In the genomic region with DNA sequence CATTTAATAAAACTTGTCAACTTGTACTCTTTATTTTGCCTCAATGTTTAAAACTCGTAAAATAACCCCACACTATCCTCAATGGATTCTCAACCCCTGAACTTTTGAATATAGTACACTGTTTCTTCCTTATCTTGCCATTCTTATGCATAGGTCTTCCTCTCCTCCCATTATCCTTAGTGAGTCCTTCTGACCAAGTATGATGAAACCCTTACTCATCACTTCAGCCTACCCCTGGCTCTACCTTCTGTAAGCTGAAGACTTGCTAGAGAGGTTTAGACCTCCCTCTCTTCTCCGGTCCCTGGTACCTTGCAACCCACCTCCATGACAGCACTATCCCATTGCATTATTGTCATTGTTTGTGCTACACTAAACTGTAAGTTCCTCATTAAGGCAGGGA, we compare ENCODE assay signal across 24 cellular contexts.
"Had no signal": no experiment of that assay in that cellular context is flagged by ENCODE, and none has a peak within 500 bp of the region (broad histone marks: within the 10 kb centered on the region; RNA-seq: fewer than 3 reads in every experiment).

No MANE protein-coding gene starts in this region.

- H3K36me3 ChIP-seq: brain microvascular endothelial cell had no signal

- H3K27ac ChIP-seq: brain microvascular endothelial cell, VCaP had no signal

- FAIRE-seq: RCC 7860 had no signal

- H3K27me3 ChIP-seq: brain microvascular endothelial cell had no signal

- DNase-seq: activated CD4-positive, alpha-beta memory T cell treated with anti-CD3 and anti-CD28 coated beads for 36 hours; activated CD4-positive, alpha-beta T cell treated with anti-CD3 and anti-CD28 coated beads, Interleukin-2, amount 10 ng/mL, durations not matched to agents 7 days and 5 days; activated CD4-positive, CD25-positive, alpha-beta regulatory T cell; activated CD8-positive, alpha-beta memory T cell treated with anti-CD3 and anti-CD28 coated beads for 24 hours; activated gamma-delta T cell; activated naive CD4-positive, alpha-beta T cell treated with anti-CD3 and anti-CD28 coated beads for 36 hours; activated T-cell treated with anti-CD3 and anti-CD28 coated beads, Interleukin-2, amount 50 U/mL, for 48 hours; brain microvascular endothelial cell; caudate nucleus; Kasumi-1; KBM-7; MV-4-11; NCI-H1092 treated with DMSO at 0.1 percent for 48 hours; NCI-H1436; NCI-H1694 treated with DMSO at 0.1 percent for 48 hours; NCI-H2029 treated with DMSO at 0.1 percent for 48 hours; NCI-H2227 treated with DMSO at 0.1 percent for 48 hours; NCI-H526; PC-3; SHP77 treated with DMSO at 0.1 percent for 48 hours; T-helper 17 cell; T-helper 9 cell had no signal
